10 cellular contexts compared by ENCODE assay signal in genomic region chr11:94876222-94876621, GRCh38.
DNase-seq lines count a peak whose midpoint lies in the region; ATAC-seq, FAIRE-seq and TF ChIP-seq lines count a peak whose summit lies in the region.
"Had no signal": no experiment of that assay in that cellular context is flagged by ENCODE, and none has a peak within 500 bp of the region (broad histone marks: within the 10 kb centered on the region; RNA-seq: fewer than 3 reads in every experiment).

No MANE protein-coding gene starts in this region.

- peaks cover 11 to 16% of the 10 kb centered on the region in 2 experiments for H3K4me1 Mint-ChIP-seq in H9
- H3K4me1 Mint-ChIP-seq in nephron = peaks cover 45% of the 10 kb centered on the region
- H3K4me1 Mint-ChIP-seq in CD8-positive, alpha-beta memory T cell = peaks cover 10 to 17% (median 16%) of the 10 kb centered on the region in 3 donors

- no peak overlapping the region for H3K4ac ChIP-seq in H9 (ENCODE audit: low read depth, low read length)

- no peak overlapping the region for H3K18ac ChIP-seq in H9 (ENCODE audit: insufficient read length, low read depth, low read length)

- no peak overlapping the region for H3K4me2 ChIP-seq in H9 (ENCODE audit: insufficient read depth, insufficient read length, low read length)
- no peak overlapping the region for H3K4me2 ChIP-seq in GM12878 (ENCODE audit: control insufficient read depth, insufficient read depth)
- no peak overlapping the region for H3K4me2 ChIP-seq in OCI-LY7 (ENCODE audit: low read length)

- H3K79me1 ChIP-seq in H9 (ENCODE audit: insufficient read depth, low read depth, low read length, poor library complexity, severe bottlenecking) = no peaks in the 10 kb centered on the region

- H3K4me1 ChIP-seq in A673 (ENCODE audit: insufficient read depth, low read length, poor library complexity, severe bottlenecking) (peaks cover 23% of the 10 kb centered on the region), H9 (ENCODE audit: insufficient read depth, low read length) (no peaks in the 10 kb centered on the region), GM12878 (ENCODE audit: control insufficient read depth, insufficient read depth, low read length) (peaks cover 10% of the 10 kb centered on the region), OCI-LY7 (ENCODE audit: insufficient read depth, low read length, poor library complexity, severe bottlenecking) (no peaks in the 10 kb centered on the region)
- H3K4me1 ChIP-seq in CD8-positive, alpha-beta memory T cell (ENCODE audit: insufficient read depth, low read length) = no peaks in the 10 kb centered on the region

- H2AFZ ChIP-seq in H9 (ENCODE audit: low read length) = no peak overlapping the region
- peak overlapping the region; percentile 29; the same call in 1 of the 2 replicates for H2AFZ ChIP-seq in GM12878 (ENCODE audit: control insufficient read depth, low read depth, low read length)
- H2AFZ ChIP-seq in OCI-LY7 (ENCODE audit: low read length) = no peak overlapping the region

- no peak overlapping the region for H2BK20ac ChIP-seq in H9 (ENCODE audit: low read depth, low read length, poor library complexity, severe bottlenecking)

- no peaks in the 10 kb centered on the region for H3K9me3 Mint-ChIP-seq in H9
- H3K9me3 Mint-ChIP-seq in nephron = no peaks in the 10 kb centered on the region
- peaks cover 0 to 2% (median 0%) of the 10 kb centered on the region in 5 donors for H3K9me3 Mint-ChIP-seq in CD8-positive, alpha-beta memory T cell
- H3K9me3 Mint-ChIP-seq: naive thymus-derived CD8-positive, alpha-beta T cell had no signal

- no peak for TF ChIP-seq RAD21 in GM12878 (IDR thresholded peaks at IDR 0.05; ENCODE audit: insufficient read depth, low read depth, low read length)

- H3K27me3 ChIP-seq in A673 (replicated peaks; ENCODE audit: insufficient read depth, low read depth, low read length, poor library complexity) (no peaks in the 10 kb centered on the region), H9 (ENCODE audit: insufficient read depth, low read length) (no peaks in the 10 kb centered on the region), GM12878 (replicated peaks in 1 of 2; ENCODE audit: control insufficient read depth in 2 of 2, insufficient read depth in 2 of 2, low read length in 1 of 2) (no peaks in the 10 kb centered on the region; a peak in 1 of 4 replicates)
- H3K27me3 ChIP-seq in CD8-positive, alpha-beta memory T cell (ENCODE audit: insufficient read depth, low read length, poor library complexity, severe bottlenecking) = no peaks in the 10 kb centered on the region

- SMC1A ChIA-PET in GM12878 (lab: Charles Lee; ENCODE audit: uncharacterized antibody, unreplicated experiment) = interaction anchor here (0.7 to 1.0 kb wide), 3 partner anchors 10 to 91 kb away, joined by 3 to 4 read pairs (median 4); no protein-coding TSS in a partner anchor

- H3K56ac ChIP-seq in H9 (ENCODE audit: insufficient read length, low read depth, low read length) = no peak overlapping the region

- BruUV-seq in A673 (replicated peaks; lab: Mats Ljungman, UMichigan) (no TSS peak), GM12878 (replicated peaks; lab: Mats Ljungman, UMichigan) (no TSS peak), OCI-LY7 (replicated peaks; lab: Mats Ljungman, UMichigan) (no TSS peak)

- intact Hi-C loops in A673 (cut with micrococcal nuclease; ENCODE audit: unreplicated experiment) = loop anchor here (1.0 to 5.0 kb wide), 2 partner anchors 84 to 253 kb away; no protein-coding TSS in a partner anchor
- intact Hi-C loops in GM12878 (cut with micrococcal nuclease; ENCODE audit: unreplicated experiment) = no loop called here
- intact Hi-C loops in OCI-LY7 (cut with micrococcal nuclease; ENCODE audit: unreplicated experiment) = no loop called here

- CTCF ChIA-PET in A673 (lab: Charles Lee) = interaction anchor here (1.1 kb wide), 1 partner anchor 253 kb away, joined by 3 read pairs; no protein-coding TSS in a partner anchor
- CTCF ChIA-PET in GM12878 (lab: Yijun Ruan, JAX) = interaction anchor here (0.7 to 2.1 kb wide), 4 partner anchors 10 to 90 kb away, joined by 3 to 12 read pairs (median 6); no protein-coding TSS in a partner anchor
- CTCF ChIA-PET in CD8-positive, alpha-beta memory T cell (lab: Charles Lee) = no interaction called here
- CTCF ChIA-PET in OCI-LY7 (lab: Charles Lee; ENCODE audit: unreplicated experiment) = no interaction called here

- in situ Hi-C loops in GM12878 (cut with MboI) = no loop called here

- FAIRE-seq in GM12878 (lab: Jason Lieb, UNC) = no peak

- no peaks in the 10 kb centered on the region; the same call in 1 of the 2 replicates for H3K9me2 ChIP-seq in OCI-LY7 (ENCODE audit: insufficient read depth, low read length)

- ATAC-seq in GM12878 (no peak), GM21737 (IDR thresholded peaks at IDR 0.05; ENCODE audit: unreplicated experiment) (no peak)

- peaks cover 3% of the 10 kb centered on the region for H4K20me1 ChIP-seq in H9 (ENCODE audit: control insufficient read depth, insufficient read depth, insufficient read length)
- no peaks in the 10 kb centered on the region for H4K20me1 ChIP-seq in GM12878 (ENCODE audit: control insufficient read depth, insufficient read depth)
- no peaks in the 10 kb centered on the region for H4K20me1 ChIP-seq in OCI-LY7 (ENCODE audit: insufficient read depth, low read length)

- POLR2A ChIA-PET in A673 (lab: Charles Lee; ENCODE audit: low non-redundant PET) = no interaction called here
- POLR2A ChIA-PET in GM12878 (lab: Charles Lee) = no interaction called here
- POLR2A ChIA-PET in CD8-positive, alpha-beta memory T cell (lab: Charles Lee) = no interaction called here
- POLR2A ChIA-PET in OCI-LY7 (lab: Charles Lee) = no interaction called here

- H3K4me3 Mint-ChIP-seq in H9 = no peak overlapping the region
- peak overlapping the region in 2 of 3 experiments; percentile 39 to 57 for H3K4me3 Mint-ChIP-seq in nephron
- no peak overlapping the region for H3K4me3 Mint-ChIP-seq in CD8-positive, alpha-beta memory T cell

- H3K27me3 Mint-ChIP-seq in H9 (ENCODE audit: low read depth) = no peaks in the 10 kb centered on the region
- no peaks in the 10 kb centered on the region for H3K27me3 Mint-ChIP-seq in nephron (ENCODE audit: low read depth)
- H3K27me3 Mint-ChIP-seq in CD8-positive, alpha-beta memory T cell = peaks cover under 1 to 5% of the 10 kb centered on the region in 2 donors

- H3K9me3 ChIP-seq in A673 (ENCODE audit: low read depth, low read length, poor library complexity, severe bottlenecking) (no peaks in the 10 kb centered on the region), H9 (ENCODE audit: control insufficient read depth, low read depth, low read length) (no peaks in the 10 kb centered on the region), GM12878 (replicated peaks; ENCODE audit: control insufficient read depth, insufficient read depth, low read length) (no peaks in the 10 kb centered on the region), OCI-LY7 (ENCODE audit: low read length) (no peaks in the 10 kb centered on the region)
- no peaks in the 10 kb centered on the region for H3K9me3 ChIP-seq in CD8-positive, alpha-beta memory T cell (ENCODE audit: low read length)

- RAD21 ChIA-PET in GM12878 (lab: Charles Lee; ENCODE audit: unreplicated experiment) = interaction anchor here (1.9 kb wide), 1 partner anchor 21 kb away, joined by 5 read pairs; no protein-coding TSS in a partner anchor

- H3K4me3 ChIP-seq in A673 (ENCODE audit: low read depth, low read length, poor library complexity, severe bottlenecking) (no peak overlapping the region), GM12878 (no peak overlapping the region), OCI-LY7 (ENCODE audit: low read depth, low read length, poor library complexity, severe bottlenecking) (no peak overlapping the region)
- no peak overlapping the region for H3K4me3 ChIP-seq in CD8-positive, alpha-beta memory T cell (ENCODE audit: low read length)

- H3K23me2 ChIP-seq in H9 (ENCODE audit: insufficient read length, low read depth, low read length, poor library complexity, severe bottlenecking) = no peaks in the 10 kb centered on the region

- no peak overlapping the region for H4K5ac ChIP-seq in H9 (ENCODE audit: insufficient read length, low read depth, low read length)

- no peak for TF ChIP-seq POLR2A in GM12878 (IDR thresholded peaks at IDR 0.05; ENCODE audit: low read depth, low read length)

- no peak overlapping the region for H2BK15ac ChIP-seq in H9 (ENCODE audit: low read depth, low read length)

- H3K79me2 ChIP-seq in H9 (ENCODE audit: insufficient read depth, low read length) = no peaks in the 10 kb centered on the region
- no peaks in the 10 kb centered on the region for H3K79me2 ChIP-seq in GM12878 (ENCODE audit: control insufficient read depth, insufficient read depth, low read length)
- no peaks in the 10 kb centered on the region for H3K79me2 ChIP-seq in OCI-LY7 (ENCODE audit: insufficient read depth, low read depth, low read length)

- no peak for TF ChIP-seq EP300 in GM12878 (IDR thresholded peaks at IDR 0.05; ENCODE audit: borderline replicate concordance in 1 of 2, control insufficient read depth in 1 of 2, low read depth in 2 of 2, low read length in 2 of 2)

- no peak overlapping the region for H4K8ac ChIP-seq in H9 (replicated peaks; ENCODE audit: insufficient read length, low read depth, low read length)

- no CpG with 5 or more reads among the region's 8 CpGs for WGBS in H9 (ENCODE audit: extremely low coverage, insufficient read length, low lambda C conversion rate)
- 73% methylated on average over 8 of the region's 8 CpGs for WGBS in GM12878 (ENCODE audit: insufficient coverage, insufficient replicate concordance, low lambda C conversion rate, missing lambda C conversion rate)

- peak overlapping the region; percentile 86 for H3K27ac ChIP-seq in A673 (ENCODE audit: low read depth, low read length, poor library complexity, severe bottlenecking)
- no peak overlapping the region for H3K27ac ChIP-seq in H9 (ENCODE audit: insufficient read length, low read depth, low read length)
- H3K27ac ChIP-seq in GM12878 (ENCODE audit: control insufficient read depth, insufficient read depth) = no peak overlapping the region
- H3K27ac ChIP-seq in CD8-positive, alpha-beta memory T cell (ENCODE audit: low read depth, low read length) = no peak overlapping the region
- no peak overlapping the region for H3K27ac ChIP-seq in OCI-LY7 (ENCODE audit: low read depth, low read length, poor library complexity, severe bottlenecking)

- H2BK5ac ChIP-seq in H9 (ENCODE audit: insufficient read length, low read length) = no peak overlapping the region

- no peak overlapping the region for H3T11ph ChIP-seq in H9 (ENCODE audit: low read length)

- DNase-seq in A673 (ENCODE audit: low spot score) = no peak
- DNase-seq in H9 = no peak
- no peak for DNase-seq in GM12878 (ENCODE audit: low read depth, low spot score)
- DNase-seq in CD8-positive, alpha-beta memory T cell = no peak
- no peak for DNase-seq in OCI-LY7 (ENCODE audit: low spot score)
- no peak for DNase-seq in stimulated activated naive CD4-positive, alpha-beta T cell (lab: John Stamatoyannopoulos, UW)
- DNase-seq: NCI-H2029 had no signal

- H2AK5ac ChIP-seq in H9 (ENCODE audit: insufficient read length, low read length) = no peak overlapping the region

- H3K36me3 Mint-ChIP-seq in H9 (ENCODE audit: insufficient read depth in 1 of 3, low read depth in 3 of 3) = peaks cover 23 to 40% (median 37%) of the 10 kb centered on the region in 3 experiments; a peak in 6 of 7 replicates
- peaks cover 70% of the 10 kb centered on the region for H3K36me3 Mint-ChIP-seq in nephron (ENCODE audit: low read depth)
- no peaks in the 10 kb centered on the region for H3K36me3 Mint-ChIP-seq in CD8-positive, alpha-beta memory T cell
- H3K36me3 Mint-ChIP-seq: naive thymus-derived CD8-positive, alpha-beta T cell had no signal

- H3K27ac Mint-ChIP-seq in H9 (peak overlapping the region in 2 of 3 experiments; percentile 51 to 93; a peak in 2 of 7 replicates), nephron (peak overlapping the region; percentile 96 to 97 (median 96))
- no peak overlapping the region for H3K27ac Mint-ChIP-seq in CD8-positive, alpha-beta memory T cell

- TF ChIP-seq CTCF in A673 (conservative IDR thresholded peaks at IDR 0.05; ENCODE audit: low read depth, low read length) (no peak), H9 (conservative IDR thresholded peaks at IDR 0.05) (no peak), GM12878 (IDR thresholded peaks at IDR 0.05 in 2 of 3, conservative IDR thresholded peaks at IDR 0.05 in 1 of 3; ENCODE audit: control insufficient read depth in 2 of 3, extremely low read depth in 1 of 3, insufficient read depth in 1 of 3, low read depth in 3 of 3, low read length in 3 of 3) (no peak), nephron (IDR thresholded peaks at IDR 0.05; ENCODE audit: unreplicated experiment in 3 of 3) (no peak), OCI-LY7 (conservative IDR thresholded peaks at IDR 0.05; ENCODE audit: low read length) (no peak)

- H3K9ac ChIP-seq in H9 (ENCODE audit: extremely low read depth, insufficient read length, low read length) = no peak overlapping the region
- no peak overlapping the region for H3K9ac ChIP-seq in GM12878 (ENCODE audit: control insufficient read depth, insufficient read depth, low read length)

- no peak overlapping the region for H2BK12ac ChIP-seq in H9 (ENCODE audit: insufficient read length, low read depth, low read length)

- no peak overlapping the region for H3K23ac ChIP-seq in H9 (ENCODE audit: insufficient read length, low read depth, low read length)

- no peak overlapping the region for H4K91ac ChIP-seq in H9 (ENCODE audit: insufficient read length, low read depth, low read length)

- H3K36me3 ChIP-seq in A673 (ENCODE audit: insufficient read depth, low read length, poor library complexity, severe bottlenecking) (peaks cover 10% of the 10 kb centered on the region), GM12878 (ENCODE audit: control insufficient read depth in 2 of 2, insufficient read depth in 2 of 2, low read length in 1 of 2) (no peaks in the 10 kb centered on the region), OCI-LY7 (ENCODE audit: insufficient read depth, low read length) (no peaks in the 10 kb centered on the region)
- no peaks in the 10 kb centered on the region for H3K36me3 ChIP-seq in CD8-positive, alpha-beta memory T cell (ENCODE audit: insufficient read depth, low read length)

- H3K14ac ChIP-seq in H9 (ENCODE audit: insufficient read depth, low read length) = no peak overlapping the region

- no peak overlapping the region for H2BK120ac ChIP-seq in H9 (ENCODE audit: low read depth, low read length, poor library complexity, severe bottlenecking)

Comparison
In these comparisons a context has a peak if more than half of its experiments do, and no peak if none do; other contexts are left out.
1. H3K27ac Mint-ChIP-seq: peak in H9 (2 of 3) and nephron (3 of 3); none in CD8-positive, alpha-beta memory T cell (0 of 8).
2. H3K4me3 Mint-ChIP-seq: peak in nephron (2 of 3); none in H9 (0 of 2) and CD8-positive, alpha-beta memory T cell (0 of 7).
3. CTCF ChIA-PET loops: an anchor here in A673 (1.1 kb wide) and GM12878 (0.7 to 2.1 kb wide); none called in CD8-positive, alpha-beta memory T cell and OCI-LY7.